6 cellular contexts compared by ENCODE assay signal in the genomic region with DNA sequence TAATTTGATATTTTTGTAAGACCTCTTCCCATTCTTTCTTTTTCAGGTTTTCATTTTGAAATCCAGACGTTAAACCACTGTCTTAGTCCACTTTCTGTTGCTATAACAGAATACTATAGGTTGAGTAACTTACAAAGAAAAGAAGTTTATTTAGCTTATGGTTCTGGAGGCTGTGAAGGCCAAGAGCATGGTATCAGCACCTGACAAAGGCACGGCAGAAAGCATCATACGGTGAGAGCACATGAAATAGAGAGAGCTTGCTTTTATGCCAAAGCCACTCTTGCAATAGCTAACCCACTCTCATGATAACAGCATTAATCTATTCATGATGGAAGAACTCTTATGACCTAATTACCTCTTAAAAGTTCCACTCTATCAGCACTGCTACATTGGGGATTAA.
"Had no signal": no experiment of that assay in that cellular context is flagged by ENCODE, and none has a peak within 500 bp of the region (broad histone marks: within the 10 kb centered on the region; RNA-seq: fewer than 3 reads in every experiment).

No MANE protein-coding gene starts in this region.

- ATAC-seq: K562 had no signal

- H3K4me3 ChIP-seq: K562 had no signal

- H3K4me3 Mint-ChIP-seq: IgD-negative memory B cell had no signal

- H3K27ac Mint-ChIP-seq: IgD-negative memory B cell had no signal

- DNase-seq: KBM-7, KG1 had no signal

- H3K27me3 Mint-ChIP-seq: IgD-negative memory B cell had no signal

- H3K27ac ChIP-seq: HL-60 had no signal

- FAIRE-seq: HTR-8/SVneo, K562 had no signal
